Comparison of ENCODE assay signal across 13 cellular contexts in genomic region chr3:46029953-46030543, GRCh38. TPM values are rescaled to one million over a fixed set of nuclear protein-coding genes. Genes with fewer than 3 reads are reported as not detected.
"Had no signal": no experiment of that assay in that cellular context is flagged by ENCODE, and none has a peak within 500 bp of the region (broad histone marks: within the 10 kb centered on the region; RNA-seq: fewer than 3 reads in every experiment).

No MANE protein-coding gene starts in this region.

- H3K4me1 Mint-ChIP-seq: activated CD4-positive, alpha-beta T cell treated with anti-CD3 and anti-CD28 coated beads for 36 hours had no signal

- H3K36me3 Mint-ChIP-seq: type B pancreatic cell had no signal

- H3K27me3 Mint-ChIP-seq: activated CD4-positive, alpha-beta T cell treated with anti-CD3 and anti-CD28 coated beads for 36 hours; activated CD8-positive, alpha-beta T cell treated with anti-CD3 and anti-CD28 coated beads for 36 hours; type B pancreatic cell had no signal

- H3K4me3 Mint-ChIP-seq: activated CD4-positive, alpha-beta T cell treated with anti-CD3 and anti-CD28 coated beads for 36 hours; activated CD8-positive, alpha-beta T cell treated with anti-CD3 and anti-CD28 coated beads for 36 hours; naive thymus-derived CD4-positive, alpha-beta T cell; type B pancreatic cell had no signal

- H3K27ac Mint-ChIP-seq: activated CD4-positive, alpha-beta T cell treated with anti-CD3 and anti-CD28 coated beads for 36 hours; activated CD8-positive, alpha-beta T cell treated with anti-CD3 and anti-CD28 coated beads for 36 hours; type B pancreatic cell had no signal

- ATAC-seq: activated CD4-positive, alpha-beta T cell treated with anti-CD3 and anti-CD28 coated beads for 36 hours; activated CD8-positive, alpha-beta T cell treated with anti-CD3 and anti-CD28 coated beads for 36 hours; gastrocnemius medialis; lower lobe of right lung; naive thymus-derived CD4-positive, alpha-beta T cell had no signal

- DNase-seq: activated CD4-positive, alpha-beta T cell treated with anti-CD3 and anti-CD28 coated beads for 36 hours; activated CD8-positive, alpha-beta memory T cell treated with anti-CD3 and anti-CD28 coated beads, Interleukin-2, amount 50 U/mL, for 48 hours; activated CD8-positive, alpha-beta T cell treated with anti-CD3 and anti-CD28 coated beads for 36 hours; activated naive CD4-positive, alpha-beta T cell; effector CD4-positive, alpha-beta T cell; gastrocnemius medialis; hippocampal formation; lower lobe of right lung; naive thymus-derived CD4-positive, alpha-beta T cell; posterior cingulate gyrus; substantia nigra had no signal

RNA-seq across cellular contexts. Expression of gene XCR1, which starts 2.8 kb away (rescaled TPM):
- total RNA-seq: activated CD4-positive, alpha-beta T cell treated with anti-CD3 and anti-CD28 coated beads for 36 hours; activated CD8-positive, alpha-beta T cell treated with anti-CD3 and anti-CD28 coated beads for 36 hours; astrocyte had no signal
